In the genomic region with DNA sequence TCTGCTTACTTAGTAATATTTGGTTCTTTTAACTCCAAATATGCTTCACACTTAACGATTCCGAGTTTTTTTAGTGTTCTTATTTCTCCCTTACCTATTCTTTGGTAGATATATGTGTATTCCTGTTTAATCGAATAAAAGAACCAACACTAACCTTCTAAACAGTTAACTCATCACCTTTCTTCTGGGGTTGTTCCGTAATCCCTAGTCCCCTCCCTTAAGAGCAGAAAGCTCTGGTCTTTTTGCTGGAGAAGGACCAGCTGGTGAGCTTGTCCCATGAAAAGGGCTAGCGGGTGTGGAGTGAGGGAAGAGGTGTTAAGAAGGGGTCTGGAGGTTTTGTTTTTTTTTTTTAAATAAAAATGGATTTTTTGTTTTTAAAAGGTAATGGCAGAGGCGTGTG, we compare ENCODE assay signal across 8 cellular contexts. TPM values are rescaled to one million over a fixed set of nuclear protein-coding genes. Genes with fewer than 3 reads are reported as not detected.
DNase-seq lines count a peak whose midpoint lies in the region; ATAC-seq and TF ChIP-seq lines count a peak whose summit lies in the region.
"Not testable (repeated sequence)": the region's sequence is repeated elsewhere in the genome, so short reads cannot be mapped to it uniquely, and the experiment has no call there.

No MANE protein-coding gene starts in this region.

- not testable (repeated sequence) for H3K36me3 ChIP-seq in SK-N-SH (replicated peaks in 1 of 2; ENCODE audit: control insufficient read depth in 1 of 2, insufficient read depth in 2 of 2, low read length in 1 of 2); osteoblast (ENCODE audit: insufficient read depth, low read length); aorta (ENCODE audit: control insufficient read depth in 1 of 2, insufficient read depth in 2 of 2, low read length in 1 of 2)

- H3K4me1 ChIP-seq in SK-N-SH (ENCODE audit: control insufficient read depth in 1 of 2, insufficient read depth in 2 of 2, low read depth in 1 of 2, low read length in 1 of 2); osteoblast (ENCODE audit: insufficient read depth, low read length); aorta (ENCODE audit: control insufficient read depth in 1 of 2, insufficient read depth in 2 of 2, low read length in 2 of 2): not testable (repeated sequence)

- POLR2A ChIA-PET in SK-N-SH (lab: Yijun Ruan, JAX): not testable (repeated sequence)

- TF ChIP-seq RAD21 in SK-N-SH (IDR thresholded peaks at IDR 0.05; ENCODE audit: low read length): not testable (repeated sequence)

- H4K20me1 ChIP-seq in SK-N-SH (ENCODE audit: insufficient read depth); osteoblast (ENCODE audit: insufficient read depth, low read length): not testable (repeated sequence)

- not testable (repeated sequence) for H3K9me3 Mint-ChIP-seq in central memory CD8-positive, alpha-beta T cell

- H3K4me2 ChIP-seq in SK-N-SH (peak overlapping the region; percentile 72; the same call in 1 of the 2 replicates), osteoblast (ENCODE audit: insufficient read depth, low read length) (peak overlapping the region; percentile 61)

- 22% methylated on average over 6 of the region's 6 CpGs for WGBS in SK-N-SH (ENCODE audit: low lambda C conversion rate)
- WGBS in aorta, 2 donors: 1 to 2% methylated on average over 4 of the region's 6 CpGs

- not testable (repeated sequence) for H3K27me3 ChIP-seq in SK-N-SH (ENCODE audit: insufficient read depth); osteoblast (ENCODE audit: insufficient read depth, low read length); aorta (ENCODE audit: control insufficient read depth in 1 of 2, insufficient read depth in 2 of 2, low read length in 1 of 2)

- H3K27ac Mint-ChIP-seq in central memory CD8-positive, alpha-beta T cell (ENCODE audit: low read depth): peak overlapping the region; percentile 61

- not testable (repeated sequence) for H3K9me2 ChIP-seq in SK-N-SH

- H3K27me3 Mint-ChIP-seq in central memory CD8-positive, alpha-beta T cell: not testable (repeated sequence)

- not testable (repeated sequence) for DNase-seq in SK-N-SH; central memory CD8-positive, alpha-beta T cell (ENCODE audit: low spot score in 2 of 2); osteoblast (ENCODE audit: insufficient read length, low spot score, missing footprints); aorta

- CTCF ChIA-PET in SK-N-SH (lab: Yijun Ruan, JAX): not testable (repeated sequence)

- not testable (repeated sequence) for H3K27ac ChIP-seq in SK-N-SH (ENCODE audit: low read depth in 2 of 2, low read length in 1 of 2); osteoblast (ENCODE audit: low read depth, low read length); aorta (ENCODE audit: low read depth in 1 of 2, low read length in 2 of 2)

- H3K4me1 Mint-ChIP-seq in central memory CD8-positive, alpha-beta T cell: not testable (repeated sequence)

- peak overlapping the region; percentile 89 for H3K4me3 Mint-ChIP-seq in central memory CD8-positive, alpha-beta T cell

- H3K9ac ChIP-seq in SK-N-SH: not testable (repeated sequence)

- H3K79me2 ChIP-seq in SK-N-SH (ENCODE audit: insufficient read depth); osteoblast (ENCODE audit: insufficient read depth, low read length): not testable (repeated sequence)

- TF ChIP-seq CTCF in SK-N-SH (IDR thresholded peaks at IDR 0.05); osteoblast (IDR thresholded peaks at IDR 0.05; ENCODE audit: extremely low read depth, low read depth, low read length): not testable (repeated sequence)

- not testable (repeated sequence) for H3K9me3 ChIP-seq in SK-N-SH; iPS-18c (ENCODE audit: control insufficient read depth, insufficient read depth, low read length); osteoblast (ENCODE audit: low read depth, low read length); aorta (ENCODE audit: control insufficient read depth, low read length)

- TF ChIP-seq EP300 in SK-N-SH (IDR thresholded peaks at IDR 0.05; ENCODE audit: borderline replicate concordance in 1 of 2, low read depth in 1 of 2, low read length in 1 of 2): not testable (repeated sequence)

- ATAC-seq in GM18861 (IDR thresholded peaks at IDR 0.05; ENCODE audit: unreplicated experiment): peak; percentile 36
- ATAC-seq in GM21825 (IDR thresholded peaks at IDR 0.05; ENCODE audit: unreplicated experiment): peak; percentile 25
- ATAC-seq in HG03175 (IDR thresholded peaks at IDR 0.05; ENCODE audit: unreplicated experiment): peak; percentile 46
- peak; percentile 5 for ATAC-seq in central memory CD8-positive, alpha-beta T cell (replicated peaks; ENCODE audit: extremely low read depth, poor library complexity, severe bottlenecking)
- ATAC-seq in aorta (ENCODE audit: low FRiP score): peak; percentile 41

- intact Hi-C loops in aorta (cut with DNase I): not testable (repeated sequence)

- not testable (repeated sequence) for H3F3A ChIP-seq in SK-N-SH (replicated peaks; ENCODE audit: insufficient read depth)

- H2AFZ ChIP-seq in SK-N-SH (ENCODE audit: low read depth); osteoblast (ENCODE audit: low read length): not testable (repeated sequence)

- peak overlapping the region in 1 of 2 experiments; percentile 61; a peak in 2 of 4 replicates for H3K4me3 ChIP-seq in SK-N-SH (ENCODE audit: low read depth in 2 of 2, low read length in 1 of 2)
- H3K4me3 ChIP-seq in iPS-18c (ENCODE audit: insufficient read depth, low read depth, low read length): peak overlapping the region; percentile 89; the same call in 1 of the 2 replicates
- H3K4me3 ChIP-seq in osteoblast (ENCODE audit: insufficient read depth, low read length): peak overlapping the region; percentile 74
- H3K4me3 ChIP-seq in aorta (ENCODE audit: low read length in 2 of 2): not testable (repeated sequence)

- not testable (repeated sequence) for H3K36me3 Mint-ChIP-seq in central memory CD8-positive, alpha-beta T cell (ENCODE audit: insufficient read depth)

RNA-seq across cellular contexts. Expression of a gene that starts 0.3 kb away (rescaled TPM):
- polyA plus RNA-seq in SK-N-SH (2012; rRNA removed): 65.2 and 79.2 TPM in 2 replicates
- polyA plus RNA-seq in SK-N-SH (2012; cell fraction: cytosol; rRNA removed): 79.1 and 90.3 TPM in 2 replicates
- polyA plus RNA-seq in SK-N-SH (2012; cell fraction: nucleus; rRNA removed): 19.7 and 30.0 TPM in 2 replicates
- total RNA-seq in osteoblast: 22.1 and 24.2 TPM in 2 replicates
- total RNA-seq in aorta: 10 to 100 TPM; 11.6 to 26.6 TPM
- 10 to 100 TPM in 1 of 2 donors, 1 to 10 TPM in 1; 6.5 to 13.0 TPM for polyA plus RNA-seq in aorta
